Comparison of ENCODE assay signal across 28 cellular contexts in the genomic region with DNA sequence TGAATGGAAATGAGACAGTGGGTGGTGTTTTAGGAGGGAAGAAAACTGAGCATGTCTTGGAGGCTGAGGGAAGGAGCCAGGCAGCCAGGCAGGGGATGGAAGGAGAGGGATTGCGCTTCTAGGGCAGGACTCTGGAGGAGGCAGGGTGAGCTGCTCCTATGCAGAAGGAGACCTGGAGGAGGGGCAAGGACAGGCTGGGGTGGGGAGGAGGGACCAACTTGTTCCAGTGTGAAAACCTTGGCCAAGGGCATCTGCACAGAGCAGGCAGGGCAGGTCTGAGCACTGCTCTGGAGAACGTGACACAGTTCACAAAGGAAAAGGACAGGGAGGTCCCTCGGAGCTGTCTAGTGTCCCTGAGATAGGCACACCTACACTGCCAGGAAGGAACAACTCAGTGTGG. TPM values are rescaled to one million over a fixed set of nuclear protein-coding genes. Genes with fewer than 3 reads are reported as not detected.
A peak's percentile ranks its signal among the peaks of the same experiment; 100 is the strongest.
DNase-seq lines count a peak whose midpoint lies in the region; ATAC-seq and TF ChIP-seq lines count a peak whose summit lies in the region.
"Had no signal": no experiment of that assay in that cellular context is flagged by ENCODE, and none has a peak within 500 bp of the region (broad histone marks: within the 10 kb centered on the region; RNA-seq: fewer than 3 reads in every experiment).

No MANE protein-coding gene starts in this region.

- no peak overlapping the region for H2AFZ ChIP-seq in HCT116 (ENCODE audit: low read depth, low read length, poor library complexity, severe bottlenecking)

- no peak for TF ChIP-seq POLR2A in HCT116 (IDR thresholded peaks at IDR 0.05; ENCODE audit: borderline replicate concordance, extremely low read depth, insufficient read depth, insufficient read length)

- peaks cover 4% of the 10 kb centered on the region for H3K27me3 Mint-ChIP-seq in WTC11 (ENCODE audit: low read depth)
- H3K27me3 Mint-ChIP-seq in stimulated activated memory B cell treated with anti-CD40 and anti-IgM and Interleukin-4, amounts not matched to agents 10 μg/mL and 1 μg/mL and 100 μg/mL, for 72 hours: no peaks in the 10 kb centered on the region
- H3K27me3 Mint-ChIP-seq: activated CD8-positive, alpha-beta T cell treated with anti-CD3 and anti-CD28 coated beads for 36 hours had no signal

- intact Hi-C loops in HCT116 (cut with micrococcal nuclease): loop anchor here (10.0 kb wide), 1 partner anchor 335 kb away; no protein-coding TSS in a partner anchor

- no peaks in the 10 kb centered on the region for H3K9me2 ChIP-seq in HCT116 (ENCODE audit: insufficient read depth)
- H3K9me2 ChIP-seq: SK-N-SH had no signal

- H3K4me3 ChIP-seq in HCT116 (replicated peaks in 1 of 2; ENCODE audit: low read depth in 1 of 2, low read length in 2 of 2): no peak overlapping the region
- H3K4me3 ChIP-seq: BLaER1, gastrocnemius medialis, psoas muscle, sigmoid colon, tibial nerve had no signal

- TF ChIP-seq CTCF in HCT116 (IDR thresholded peaks at IDR 0.05 in 2 of 3, conservative IDR thresholded peaks at IDR 0.05 in 1 of 3; ENCODE audit: borderline replicate concordance in 1 of 3, insufficient read depth in 1 of 3, low read depth in 2 of 3, low read length in 2 of 3) (no peak), WTC11 (IDR thresholded peaks at IDR 0.05) (no peak)

- RAD21 ChIA-PET in HCT116 (lab: Charles Lee; ENCODE audit: low non-redundant PET in 1 of 2, low total read pairs in 2 of 2, uncharacterized antibody in 2 of 2, unreplicated experiment in 2 of 2): no interaction called here

- no peak for TF ChIP-seq RAD21 in HCT116 (IDR thresholded peaks at IDR 0.05; ENCODE audit: low read depth)

- CTCF ChIA-PET in HCT116 (lab: Charles Lee): interaction anchor here (1.0 to 7.9 kb wide), 3 partner anchors 11 to 158 kb away, joined by 5 to 73 read pairs (median 10); a partner anchor contains a TSS
- CTCF ChIA-PET in WTC11 (lab: Charles Lee): interaction anchor here (1.0 to 9.0 kb wide), 8 partner anchors 7 to 171 kb away, joined by 3 to 318 read pairs (median 6); a partner anchor contains a TSS

- H3K36me3 ChIP-seq in HCT116 (ENCODE audit: control insufficient read depth in 1 of 2, insufficient read depth in 2 of 2, low read length in 2 of 2): peaks cover 7 to 41% of the 10 kb centered on the region in 2 experiments; a peak in 3 of 4 replicates
- H3K36me3 ChIP-seq: gastrocnemius medialis had no signal

- H3K4me2 ChIP-seq in HCT116 (ENCODE audit: low read length): no peak overlapping the region
- H3K4me2 ChIP-seq: BLaER1, SK-N-SH had no signal

- no peak for DNase-seq in HCT116 (ENCODE audit: low read depth, low spot score)
- no peak for DNase-seq in WTC11 (ENCODE audit: low spot score)
- DNase-seq in left kidney (ENCODE audit: low read depth, low spot score): peak; percentile 33
- no peak for DNase-seq in activated CD4-positive, alpha-beta T cell treated with anti-CD3 and anti-CD28 coated beads, Interleukin-2, amount 50 U/mL, for 48 hours
- no peak for DNase-seq in amniotic stem cell (lab: John Stamatoyannopoulos, UW)
- no peak for DNase-seq in DMS 273 (lab: John Stamatoyannopoulos, UW; ENCODE audit: unreplicated experiment)
- DNase-seq: activated CD8-positive, alpha-beta memory T cell treated with anti-CD3 and anti-CD28 coated beads, Interleukin-2, amount 50 U/mL, for 48 hours; activated CD8-positive, alpha-beta T cell treated with anti-CD3 and anti-CD28 coated beads for 36 hours; activated naive CD4-positive, alpha-beta T cell treated with Interleukin-2 at 50 U/mL for 16 hours; COR-L47; DND-41; gastrocnemius medialis; HFFc6; hippocampal formation; left colon; NCI-H446; NCI-H748 treated with DMSO at 0.1 percent for 48 hours; RPMI8226; sigmoid colon; stimulated activated CD4-positive, alpha-beta T cell treated with anti-CD3 and anti-CD28 coated beads, Interleukin-12 subunit alpha, Interleukin-12 subunit beta, amount 100 ng/mL, for 4 hours; stimulated activated CD4-positive, alpha-beta T cell treated with anti-CD3 and anti-CD28 coated beads, Interleukin-2, amount 100 ng/mL, for 48 hours had no signal

- peak overlapping the region; percentile 33; the same call in 1 of the 2 replicates for H3K27ac Mint-ChIP-seq in WTC11
- H3K27ac Mint-ChIP-seq in stimulated activated memory B cell treated with anti-CD40 and anti-IgM and Interleukin-4, amounts not matched to agents 10 μg/mL and 1 μg/mL and 100 μg/mL, for 72 hours: peak overlapping the region; percentile 55
- H3K27ac Mint-ChIP-seq: activated CD8-positive, alpha-beta T cell treated with anti-CD3 and anti-CD28 coated beads for 36 hours; activated T-helper 1 cell treated with anti-CD3 and anti-CD28 coated beads, Interleukin-12 subunit alpha, Interleukin-12 subunit beta, Interleukin-2, Interleukin-4 antibody, amounts not matched to agents 30 ng/mL and 10 ng/mL and 1 ng/mL, durations not matched to agents 14 hours and 24 hours and 36 hours; HFFc6 had no signal

- H3K9me3 Mint-ChIP-seq in WTC11: no peaks in the 10 kb centered on the region
- H3K9me3 Mint-ChIP-seq in stimulated activated memory B cell treated with anti-CD40 and anti-IgM and Interleukin-4, amounts not matched to agents 10 μg/mL and 1 μg/mL and 100 μg/mL, for 72 hours: no peaks in the 10 kb centered on the region
- H3K9me3 Mint-ChIP-seq: activated CD8-positive, alpha-beta T cell treated with anti-CD3 and anti-CD28 coated beads for 36 hours; activated T-helper 1 cell treated with anti-CD3 and anti-CD28 coated beads, Interleukin-12 subunit alpha, Interleukin-12 subunit beta, Interleukin-2, Interleukin-4 antibody, amounts not matched to agents 30 ng/mL and 10 ng/mL and 1 ng/mL, durations not matched to agents 14 hours and 24 hours and 36 hours; HFFc6 had no signal

- H3K4me1 ChIP-seq in HCT116 (ENCODE audit: control insufficient read depth in 1 of 2, insufficient read depth in 2 of 2, low read length in 2 of 2): peaks cover 10 to 21% of the 10 kb centered on the region in 2 experiments

- POLR2A ChIA-PET in HCT116 (lab: Charles Lee): interaction anchor here (1.8 to 1.9 kb wide), 2 partner anchors 17 to 21 kb away, joined by 6 to 8 read pairs; no protein-coding TSS in a partner anchor
- POLR2A ChIA-PET in WTC11 (lab: Charles Lee): no interaction called here

- no peaks in the 10 kb centered on the region for H3K36me3 Mint-ChIP-seq in WTC11
- peaks cover 17% of the 10 kb centered on the region for H3K36me3 Mint-ChIP-seq in stimulated activated memory B cell treated with anti-CD40 and anti-IgM and Interleukin-4, amounts not matched to agents 10 μg/mL and 1 μg/mL and 100 μg/mL, for 72 hours

- H3K9ac ChIP-seq in HCT116 (ENCODE audit: low read length): no peak overlapping the region
- H3K9ac ChIP-seq: BLaER1, SK-N-SH had no signal

- H3K27ac ChIP-seq in HCT116 (ENCODE audit: low read depth, low read length): no peak overlapping the region
- H3K27ac ChIP-seq: BLaER1, gastrocnemius medialis, psoas muscle, sigmoid colon, tibial nerve had no signal

- 0 out of 2 replicates have a peak, but pooled peaks cover 6% of the 10 kb centered on the region for H3K79me2 ChIP-seq in HCT116 (ENCODE audit: insufficient read depth, low read length)

- H3K27me3 ChIP-seq in HCT116 (ENCODE audit: insufficient read depth, low read length): no peaks in the 10 kb centered on the region
- H3K27me3 ChIP-seq: BLaER1, gastrocnemius medialis, sigmoid colon, tibial nerve had no signal

- no peaks in the 10 kb centered on the region for H4K20me1 ChIP-seq in HCT116 (ENCODE audit: insufficient read depth)
- H4K20me1 ChIP-seq: BLaER1 had no signal

- no TSS peak for BruUV-seq in HCT116 (replicated peaks; lab: Mats Ljungman, UMichigan)

- ATAC-seq in HCT116 (no peak), WTC11 (no peak), GM18520 (IDR thresholded peaks at IDR 0.05; ENCODE audit: unreplicated experiment) (no peak)
- ATAC-seq in stimulated activated memory B cell treated with anti-CD40 and anti-IgM and Interleukin-4, amounts not matched to agents 10 μg/mL and 1 μg/mL and 100 μg/mL, for 72 hours: no peak
- ATAC-seq: activated CD8-positive, alpha-beta T cell treated with anti-CD3 and anti-CD28 coated beads for 36 hours; gastrocnemius medialis; psoas muscle had no signal

- no peak overlapping the region for H3K4me3 Mint-ChIP-seq in WTC11
- H3K4me3 Mint-ChIP-seq in stimulated activated memory B cell treated with anti-CD40 and anti-IgM and Interleukin-4, amounts not matched to agents 10 μg/mL and 1 μg/mL and 100 μg/mL, for 72 hours: no peak overlapping the region
- H3K4me3 Mint-ChIP-seq: activated CD8-positive, alpha-beta T cell treated with anti-CD3 and anti-CD28 coated beads for 36 hours; activated T-helper 1 cell treated with anti-CD3 and anti-CD28 coated beads, Interleukin-12 subunit alpha, Interleukin-12 subunit beta, Interleukin-2, Interleukin-4 antibody, amounts not matched to agents 30 ng/mL and 10 ng/mL and 1 ng/mL, durations not matched to agents 14 hours and 24 hours and 36 hours; HFFc6 had no signal

- H3K4me1 Mint-ChIP-seq in WTC11: peaks cover 19% of the 10 kb centered on the region
- peaks cover 31% of the 10 kb centered on the region for H3K4me1 Mint-ChIP-seq in stimulated activated memory B cell treated with anti-CD40 and anti-IgM and Interleukin-4, amounts not matched to agents 10 μg/mL and 1 μg/mL and 100 μg/mL, for 72 hours

- no peaks in the 10 kb centered on the region for H3K9me3 ChIP-seq in HCT116 (ENCODE audit: control insufficient read depth in 1 of 2, insufficient read depth in 1 of 2, low read depth in 1 of 2, low read length in 2 of 2)
- H3K9me3 ChIP-seq: BLaER1, gastrocnemius medialis, psoas muscle, sigmoid colon, SK-N-SH, tibial nerve had no signal

TF ChIP-seq in HCT116, 20 proteins besides CTCF, POLR2A, EP300 and RAD21:
- TF ChIP-seq SIN3A (IDR thresholded peaks at IDR 0.05; ENCODE audit: low read depth): no peak
- peak; percentile 48 for TF ChIP-seq POLR2AphosphoS5 (IDR thresholded peaks at IDR 0.05; ENCODE audit: low read depth, low read length)

RNA-seq across cellular contexts. Expression of a gene that starts 5.5 kb away (rescaled TPM):
- total RNA-seq in HCT116 (2021; ENCODE audit: unreplicated experiment): 57.8 TPM
- 64.9 and 68.3 TPM in 2 replicates for polyA plus RNA-seq in HCT116 (2012)
- total RNA-seq in WTC11 (2021): 42.2 to 49.9 TPM (median 49.4 TPM) in 3 replicates

RNA-seq across cellular contexts. Expression of a gene that starts 25.1 kb away (rescaled TPM):
- total RNA-seq in HCT116 (2021; ENCODE audit: unreplicated experiment) (40.6 TPM), WTC11 (2021) (35.0 to 37.8 TPM (median 35.4 TPM) in 3 replicates)
- polyA plus RNA-seq in HCT116 (2012): 25.7 and 28.3 TPM in 2 replicates

RNA-seq across cellular contexts. Expression of a gene that starts 38.2 kb away (rescaled TPM):
- total RNA-seq in HCT116 (2021; ENCODE audit: unreplicated experiment) (568 TPM), WTC11 (2021) (9.5 to 11.2 TPM (median 10.6 TPM) in 3 replicates)
- polyA plus RNA-seq in HCT116 (2012): 727 and 809 TPM in 2 replicates

Comparison
In these comparisons a context has a peak if more than half of its experiments do, and no peak if none do; other contexts are left out.
1. RNA of a gene that starts 38.2 kb away (total RNA-seq): 568 TPM in HCT116 (single experiment); 9.5 to 11.2 TPM in WTC11; every median in the first group is over 10 times any median in the second.